In the genomic region with DNA sequence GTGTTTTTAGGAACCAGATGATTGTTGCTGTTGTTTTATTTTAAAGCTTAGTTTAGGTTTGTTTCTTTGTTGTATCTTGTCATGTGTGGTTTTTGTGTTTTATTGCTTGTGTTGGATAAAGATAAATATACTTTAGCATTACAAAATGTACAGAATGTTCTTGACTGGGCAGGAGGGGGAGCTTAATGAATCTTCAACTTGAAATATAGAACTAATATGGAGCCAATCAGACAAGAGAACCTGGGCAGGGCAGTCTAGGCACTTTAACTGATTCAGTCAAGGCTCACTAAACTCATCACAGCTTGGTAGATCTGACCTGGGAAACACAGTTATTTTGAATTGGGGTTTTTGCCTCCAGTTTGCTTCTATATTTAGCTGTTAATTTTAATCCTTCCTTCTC, we compare ENCODE assay signal across 1 cellular context.
TF ChIP-seq lines count a peak whose summit lies in the region.

No MANE protein-coding gene starts in this region.

TF ChIP-seq in H1, 55 proteins besides CTCF, POLR2A, EP300 and RAD21 (continued from another document):
- TF ChIP-seq, protein P1, sequence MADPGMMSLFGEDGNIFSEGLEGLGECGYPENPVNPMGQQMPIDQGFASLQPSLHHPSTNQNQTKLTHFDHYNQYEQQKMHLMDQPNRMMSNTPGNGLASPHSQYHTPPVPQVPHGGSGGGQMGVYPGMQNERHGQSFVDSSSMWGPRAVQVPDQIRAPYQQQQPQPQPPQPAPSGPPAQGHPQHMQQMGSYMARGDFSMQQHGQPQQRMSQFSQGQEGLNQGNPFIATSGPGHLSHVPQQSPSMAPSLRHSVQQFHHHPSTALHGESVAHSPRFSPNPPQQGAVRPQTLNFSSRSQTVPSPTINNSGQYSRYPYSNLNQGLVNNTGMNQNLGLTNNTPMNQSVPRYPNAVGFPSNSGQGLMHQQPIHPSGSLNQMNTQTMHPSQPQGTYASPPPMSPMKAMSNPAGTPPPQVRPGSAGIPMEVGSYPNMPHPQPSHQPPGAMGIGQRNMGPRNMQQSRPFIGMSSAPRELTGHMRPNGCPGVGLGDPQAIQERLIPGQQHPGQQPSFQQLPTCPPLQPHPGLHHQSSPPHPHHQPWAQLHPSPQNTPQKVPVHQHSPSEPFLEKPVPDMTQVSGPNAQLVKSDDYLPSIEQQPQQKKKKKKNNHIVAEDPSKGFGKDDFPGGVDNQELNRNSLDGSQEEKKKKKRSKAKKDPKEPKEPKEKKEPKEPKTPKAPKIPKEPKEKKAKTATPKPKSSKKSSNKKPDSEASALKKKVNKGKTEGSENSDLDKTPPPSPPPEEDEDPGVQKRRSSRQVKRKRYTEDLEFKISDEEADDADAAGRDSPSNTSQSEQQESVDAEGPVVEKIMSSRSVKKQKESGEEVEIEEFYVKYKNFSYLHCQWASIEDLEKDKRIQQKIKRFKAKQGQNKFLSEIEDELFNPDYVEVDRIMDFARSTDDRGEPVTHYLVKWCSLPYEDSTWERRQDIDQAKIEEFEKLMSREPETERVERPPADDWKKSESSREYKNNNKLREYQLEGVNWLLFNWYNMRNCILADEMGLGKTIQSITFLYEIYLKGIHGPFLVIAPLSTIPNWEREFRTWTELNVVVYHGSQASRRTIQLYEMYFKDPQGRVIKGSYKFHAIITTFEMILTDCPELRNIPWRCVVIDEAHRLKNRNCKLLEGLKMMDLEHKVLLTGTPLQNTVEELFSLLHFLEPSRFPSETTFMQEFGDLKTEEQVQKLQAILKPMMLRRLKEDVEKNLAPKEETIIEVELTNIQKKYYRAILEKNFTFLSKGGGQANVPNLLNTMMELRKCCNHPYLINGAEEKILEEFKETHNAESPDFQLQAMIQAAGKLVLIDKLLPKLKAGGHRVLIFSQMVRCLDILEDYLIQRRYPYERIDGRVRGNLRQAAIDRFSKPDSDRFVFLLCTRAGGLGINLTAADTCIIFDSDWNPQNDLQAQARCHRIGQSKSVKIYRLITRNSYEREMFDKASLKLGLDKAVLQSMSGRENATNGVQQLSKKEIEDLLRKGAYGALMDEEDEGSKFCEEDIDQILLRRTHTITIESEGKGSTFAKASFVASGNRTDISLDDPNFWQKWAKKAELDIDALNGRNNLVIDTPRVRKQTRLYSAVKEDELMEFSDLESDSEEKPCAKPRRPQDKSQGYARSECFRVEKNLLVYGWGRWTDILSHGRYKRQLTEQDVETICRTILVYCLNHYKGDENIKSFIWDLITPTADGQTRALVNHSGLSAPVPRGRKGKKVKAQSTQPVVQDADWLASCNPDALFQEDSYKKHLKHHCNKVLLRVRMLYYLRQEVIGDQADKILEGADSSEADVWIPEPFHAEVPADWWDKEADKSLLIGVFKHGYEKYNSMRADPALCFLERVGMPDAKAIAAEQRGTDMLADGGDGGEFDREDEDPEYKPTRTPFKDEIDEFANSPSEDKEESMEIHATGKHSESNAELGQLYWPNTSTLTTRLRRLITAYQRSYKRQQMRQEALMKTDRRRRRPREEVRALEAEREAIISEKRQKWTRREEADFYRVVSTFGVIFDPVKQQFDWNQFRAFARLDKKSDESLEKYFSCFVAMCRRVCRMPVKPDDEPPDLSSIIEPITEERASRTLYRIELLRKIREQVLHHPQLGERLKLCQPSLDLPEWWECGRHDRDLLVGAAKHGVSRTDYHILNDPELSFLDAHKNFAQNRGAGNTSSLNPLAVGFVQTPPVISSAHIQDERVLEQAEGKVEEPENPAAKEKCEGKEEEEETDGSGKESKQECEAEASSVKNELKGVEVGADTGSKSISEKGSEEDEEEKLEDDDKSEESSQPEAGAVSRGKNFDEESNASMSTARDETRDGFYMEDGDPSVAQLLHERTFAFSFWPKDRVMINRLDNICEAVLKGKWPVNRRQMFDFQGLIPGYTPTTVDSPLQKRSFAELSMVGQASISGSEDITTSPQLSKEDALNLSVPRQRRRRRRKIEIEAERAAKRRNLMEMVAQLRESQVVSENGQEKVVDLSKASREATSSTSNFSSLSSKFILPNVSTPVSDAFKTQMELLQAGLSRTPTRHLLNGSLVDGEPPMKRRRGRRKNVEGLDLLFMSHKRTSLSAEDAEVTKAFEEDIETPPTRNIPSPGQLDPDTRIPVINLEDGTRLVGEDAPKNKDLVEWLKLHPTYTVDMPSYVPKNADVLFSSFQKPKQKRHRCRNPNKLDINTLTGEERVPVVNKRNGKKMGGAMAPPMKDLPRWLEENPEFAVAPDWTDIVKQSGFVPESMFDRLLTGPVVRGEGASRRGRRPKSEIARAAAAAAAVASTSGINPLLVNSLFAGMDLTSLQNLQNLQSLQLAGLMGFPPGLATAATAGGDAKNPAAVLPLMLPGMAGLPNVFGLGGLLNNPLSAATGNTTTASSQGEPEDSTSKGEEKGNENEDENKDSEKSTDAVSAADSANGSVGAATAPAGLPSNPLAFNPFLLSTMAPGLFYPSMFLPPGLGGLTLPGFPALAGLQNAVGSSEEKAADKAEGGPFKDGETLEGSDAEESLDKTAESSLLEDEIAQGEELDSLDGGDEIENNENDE (IDR thresholded peaks at IDR 0.05; ENCODE audit: insufficient replicate concordance, low read length): no peak
- TF ChIP-seq TBP (IDR thresholded peaks at IDR 0.05; ENCODE audit: low read depth, low read length): no peak
- TF ChIP-seq HDAC6 (IDR thresholded peaks at IDR 0.05; ENCODE audit: low read depth, low read length): no peak
